Comparison of ENCODE assay signal across 23 cellular contexts in the genomic region with DNA sequence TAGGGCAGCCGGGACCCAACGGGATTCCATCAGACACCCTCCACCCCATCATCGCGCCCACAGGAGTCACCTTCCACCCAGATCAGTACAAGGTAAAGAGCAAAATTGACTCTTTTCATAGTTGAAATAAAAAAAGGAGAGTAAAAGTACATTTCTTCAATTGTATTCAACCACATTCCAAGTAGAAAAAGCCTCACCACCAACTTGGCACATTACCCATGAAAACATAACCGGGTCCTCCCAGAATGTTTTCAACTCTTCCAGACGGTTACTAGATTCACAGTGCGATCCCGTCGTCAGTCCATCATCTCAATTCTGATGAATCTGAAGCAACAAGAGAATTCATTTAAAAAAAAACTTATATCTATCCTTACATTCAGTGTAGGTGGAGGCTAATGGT.
"Had no signal": no experiment of that assay in that cellular context is flagged by ENCODE, and none has a peak within 500 bp of the region (broad histone marks: within the 10 kb centered on the region; RNA-seq: fewer than 3 reads in every experiment).

No MANE protein-coding gene starts in this region.

- H3K4me3 Mint-ChIP-seq: dendritic cell treated with granulocyte-macrophage colony-stimulating factor and Interleukin-4, amounts not matched to agents 40 ng/mL and 50 ng/mL, for 4 days; natural killer cell; stimulated activated naive CD8-positive, alpha-beta T cell treated with anti-CD3 and anti-CD28 coated beads, Interleukin-15, amount 100 ng/mL, for 72 hours had no signal

- H3K27ac Mint-ChIP-seq: activated naive CD4-positive, alpha-beta T cell treated with anti-CD3 and anti-CD28 coated beads, Interleukin-2, amount 50 U/mL, for 72 hours; dendritic cell treated with granulocyte-macrophage colony-stimulating factor and Interleukin-4, amounts not matched to agents 40 ng/mL and 50 ng/mL, for 4 days; natural killer cell; progenitor cell of endocrine pancreas had no signal

- H3K9me3 ChIP-seq: breast epithelium, right atrium auricular region, testis, upper lobe of right lung had no signal

- H3K4me1 Mint-ChIP-seq: natural killer cell; stimulated activated naive CD8-positive, alpha-beta T cell treated with anti-CD3 and anti-CD28 coated beads, Interleukin-15, amount 100 ng/mL, for 72 hours had no signal

- H3K27me3 Mint-ChIP-seq: progenitor cell of endocrine pancreas had no signal

- ATAC-seq: activated naive CD4-positive, alpha-beta T cell treated with anti-CD3 and anti-CD28 coated beads, Interleukin-2, amount 50 U/mL, for 72 hours; left lobe of liver; natural killer cell; stimulated activated naive CD8-positive, alpha-beta T cell treated with anti-CD3 and anti-CD28 coated beads, Interleukin-15, amount 100 ng/mL, for 72 hours; upper lobe of right lung had no signal

- H3K27me3 ChIP-seq: breast epithelium, right atrium auricular region, testis, upper lobe of right lung had no signal

- H3K27ac ChIP-seq: breast epithelium, right atrium auricular region, skin epidermis, testis, upper lobe of right lung, WERI-Rb-1 had no signal

- H3K36me3 ChIP-seq: breast epithelium had no signal

- DNase-seq: activated CD4-positive, alpha-beta T cell treated with anti-CD3 and anti-CD28 coated beads for 1 hour; activated CD4-positive, alpha-beta T cell treated with anti-CD3 and anti-CD28 coated beads, Interleukin-2, amount 50 U/mL, for 4 hours; activated gamma-delta T cell treated with Interleukin-2 at 50 U/mL for 16 hours; amniotic stem cell; effector memory CD4-positive, alpha-beta T cell; foreskin melanocyte; hypothalamus; natural killer cell; occipital lobe; stimulated activated CD4-positive, alpha-beta T cell treated with anti-CD3 and anti-CD28 coated beads, Interleukin-4, amount 100 ng/mL, for 1 hour; stimulated activated naive CD8-positive, alpha-beta T cell treated with anti-CD3 and anti-CD28 coated beads, Interleukin-15, amount 100 ng/mL, for 72 hours; T-helper 2 cell; testis; upper lobe of right lung; WERI-Rb-1 had no signal

- H3K4me1 ChIP-seq: breast epithelium, testis, upper lobe of right lung had no signal

- H3K4me3 ChIP-seq: breast epithelium, lung, right atrium auricular region, skin epidermis, testis, upper lobe of right lung had no signal

- H3K9me3 Mint-ChIP-seq: activated naive CD4-positive, alpha-beta T cell treated with anti-CD3 and anti-CD28 coated beads, Interleukin-2, amount 50 U/mL, for 72 hours; dendritic cell treated with granulocyte-macrophage colony-stimulating factor and Interleukin-4, amounts not matched to agents 40 ng/mL and 50 ng/mL, for 4 days; stimulated activated naive CD8-positive, alpha-beta T cell treated with anti-CD3 and anti-CD28 coated beads, Interleukin-15, amount 100 ng/mL, for 72 hours had no signal

- H3K36me3 Mint-ChIP-seq: activated naive CD4-positive, alpha-beta T cell treated with anti-CD3 and anti-CD28 coated beads, Interleukin-2, amount 50 U/mL, for 72 hours; natural killer cell had no signal
